9 cellular contexts compared by ENCODE assay signal in the genomic region with DNA sequence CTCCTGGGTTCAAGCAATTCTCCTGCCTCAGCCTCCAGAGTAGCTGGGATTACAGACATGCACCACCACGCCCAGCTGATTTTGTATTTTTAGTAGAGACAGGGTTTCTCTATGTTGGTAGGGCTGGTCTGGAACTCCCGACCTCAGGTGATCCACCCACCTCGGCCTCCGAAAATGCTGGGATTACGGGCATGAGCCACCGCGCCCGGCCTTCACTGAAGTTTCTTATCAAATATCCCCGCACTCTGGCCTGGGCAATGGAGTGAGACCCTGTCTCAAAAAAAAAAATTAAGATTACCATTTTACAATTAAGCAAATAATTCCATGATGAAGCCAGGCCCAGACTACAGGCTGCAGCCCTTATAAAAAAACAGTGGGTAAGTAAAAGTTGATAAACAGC. TPM values are rescaled to one million over a fixed set of nuclear protein-coding genes. Genes with fewer than 3 reads are reported as not detected.
DNase-seq lines count a peak whose midpoint lies in the region; ATAC-seq and TF ChIP-seq lines count a peak whose summit lies in the region.
"Not testable (repeated sequence)": the region's sequence is repeated elsewhere in the genome, so short reads cannot be mapped to it uniquely, and the experiment has no call there.
"Had no signal": no experiment of that assay in that cellular context is flagged by ENCODE, and none has a peak within 500 bp of the region (broad histone marks: within the 10 kb centered on the region; RNA-seq: fewer than 3 reads in every experiment).

No MANE protein-coding gene starts in this region.

- H3K9me3 Mint-ChIP-seq in activated CD8-positive, alpha-beta memory T cell treated with anti-CD3 and anti-CD28 coated beads, Interleukin-2, amount 10 ng/mL, durations not matched to agents 7 days and 5 days (ENCODE audit: low read depth), result not testable (repeated sequence)

- in situ Hi-C loops in HAP-1 (cut with MboI; ENCODE audit: low sequenced_read_pairs), result loop anchor here (10.0 to 25.0 kb wide), 2 partner anchors 194 to 997 kb away; a partner anchor contains a TSS
- in situ Hi-C loops in Panc1 (cut with HindIII; ENCODE audit: low pct_unique_long_range_greater_than_20kb, low sequenced_read_pairs), result not testable (repeated sequence)

- not testable (repeated sequence) for ATAC-seq in Panc1; activated CD8-positive, alpha-beta memory T cell treated with anti-CD3 and anti-CD28 coated beads, Interleukin-2, amount 10 ng/mL, durations not matched to agents 7 days and 5 days

- H3K4me3 ChIP-seq in BLaER1 treated with 17β-estradiol and CSF1 and Interleukin-3, amounts not matched to agents 10 nM and 100 nM, result peak overlapping the region in 7 of 10 experiments; percentile 83 to 96 (median 93); a peak in 9 of 20 replicates
- H3K4me3 ChIP-seq in HAP-1 (peak overlapping the region; percentile 84), Karpas-422 (ENCODE audit: low read length) (peak overlapping the region; percentile 97), Panc1 (ENCODE audit: low read depth in 2 of 2, low read length in 2 of 2) (peak overlapping the region; percentile 76 to 98), epithelial cell of proximal tubule (ENCODE audit: low read depth, low read length) (peak overlapping the region; percentile 99), iPS-20b (ENCODE audit: low read length) (peak overlapping the region; percentile 98), skeletal muscle satellite cell (ENCODE audit: low read length) (peak overlapping the region; percentile 87)

- TF ChIP-seq CTCF in Panc1 (IDR thresholded peaks at IDR 0.05); epithelial cell of proximal tubule (conservative IDR thresholded peaks at IDR 0.05; ENCODE audit: low read depth, low read length): not testable (repeated sequence)

- CTCF ChIA-PET in Panc1 (lab: Charles Lee), result not testable (repeated sequence)
- CTCF ChIA-PET in activated CD8-positive, alpha-beta memory T cell treated with anti-CD3 and anti-CD28 coated beads, Interleukin-2, amount 10 ng/mL, durations not matched to agents 7 days and 5 days (lab: Charles Lee), result interaction anchor here (1.6 kb wide), 1 partner anchor 23 kb away, joined by 4 read pairs; no protein-coding TSS in a partner anchor

- BruUV-seq in Panc1 (replicated peaks; lab: Mats Ljungman, UMichigan), result not testable (repeated sequence)

- peak overlapping the region in 1 of 11 experiments; percentile 97; a peak in 2 of 22 replicates for H3K27ac ChIP-seq in BLaER1 treated with 17β-estradiol and CSF1 and Interleukin-3, amounts not matched to agents 10 nM and 100 nM
- H3K27ac ChIP-seq in Karpas-422 (ENCODE audit: low read length) (peak overlapping the region; percentile 82; the same call in 1 of the 2 replicates), Panc1 (ENCODE audit: low read length) (peak overlapping the region; percentile 93)
- H3K27ac ChIP-seq in iPS-20b (ENCODE audit: low read length), result not testable (repeated sequence)

- not testable (repeated sequence) for H3K27me3 ChIP-seq in BLaER1 treated with 17β-estradiol and CSF1 and Interleukin-3, amounts not matched to agents 10 nM and 100 nM; HAP-1 (ENCODE audit: low read depth); Karpas-422 (ENCODE audit: low read length); Panc1 (ENCODE audit: control insufficient read depth, insufficient read depth, low read length); iPS-20b (ENCODE audit: insufficient read depth, low read length); skeletal muscle satellite cell (ENCODE audit: control insufficient read depth, insufficient read depth, low read length)

- POLR2A ChIA-PET in Panc1 (lab: Charles Lee), result not testable (repeated sequence)

- peaks cover 0 to 19% (median 4%) of the 10 kb centered on the region in 11 experiments; a peak in 10 of 22 replicates for H4K20me1 ChIP-seq in BLaER1 treated with 17β-estradiol and CSF1 and Interleukin-3, amounts not matched to agents 10 nM and 100 nM
- H4K20me1 ChIP-seq in Karpas-422 (ENCODE audit: insufficient read depth, low read depth, low read length), result not testable (repeated sequence)

- peak overlapping the region in 6 of 11 experiments; percentile 84 to 94 (median 92); a peak in 6 of 22 replicates for H3K9ac ChIP-seq in BLaER1 treated with 17β-estradiol and CSF1 and Interleukin-3, amounts not matched to agents 10 nM and 100 nM
- peak overlapping the region; percentile 97 for H3K9ac ChIP-seq in Karpas-422 (ENCODE audit: low read length)
- peak overlapping the region; percentile 100; the same call in 1 of the 2 replicates for H3K9ac ChIP-seq in iPS-20b (ENCODE audit: low read depth, low read length)
- H3K9ac ChIP-seq in skeletal muscle satellite cell (ENCODE audit: low read depth, low read length), result peak overlapping the region; percentile 93

- peaks cover 62% of the 10 kb centered on the region for H3K36me3 Mint-ChIP-seq in activated CD8-positive, alpha-beta memory T cell treated with anti-CD3 and anti-CD28 coated beads, Interleukin-2, amount 10 ng/mL, durations not matched to agents 7 days and 5 days

- H3K27ac Mint-ChIP-seq in activated CD8-positive, alpha-beta memory T cell treated with anti-CD3 and anti-CD28 coated beads, Interleukin-2, amount 10 ng/mL, durations not matched to agents 7 days and 5 days, result peak overlapping the region; percentile 76

- DNase-seq in HAP-1 (ENCODE audit: low spot score in 2 of 2); Karpas-422; Panc1 (ENCODE audit: low read depth, low spot score); activated CD8-positive, alpha-beta memory T cell treated with anti-CD3 and anti-CD28 coated beads, Interleukin-2, amount 10 ng/mL, durations not matched to agents 7 days and 5 days; epithelial cell of proximal tubule (ENCODE audit: low read depth): not testable (repeated sequence)

- H3K9me2 ChIP-seq in Karpas-422 (replicated peaks; ENCODE audit: insufficient read depth, low read length), result not testable (repeated sequence)

- H3K79me2 ChIP-seq in Karpas-422 (ENCODE audit: low read length), result peaks cover 92% of the 10 kb centered on the region

- H3K27me3 Mint-ChIP-seq in activated CD8-positive, alpha-beta memory T cell treated with anti-CD3 and anti-CD28 coated beads, Interleukin-2, amount 10 ng/mL, durations not matched to agents 7 days and 5 days, result not testable (repeated sequence)

- not testable (repeated sequence) for H3K9me3 ChIP-seq in BLaER1 treated with 17β-estradiol and CSF1 and Interleukin-3, amounts not matched to agents 10 nM and 100 nM (replicated peaks in 1 of 11); HAP-1; Karpas-422 (ENCODE audit: low read length); Panc1 (ENCODE audit: control insufficient read depth, insufficient read depth, low read depth, low read length); iPS-20b (ENCODE audit: insufficient read depth, low read depth, low read length); skeletal muscle satellite cell (replicated peaks; ENCODE audit: low read length)

- H2AFZ ChIP-seq in Karpas-422 (ENCODE audit: low read length), result not testable (repeated sequence)

- H3K4me1 Mint-ChIP-seq in activated CD8-positive, alpha-beta memory T cell treated with anti-CD3 and anti-CD28 coated beads, Interleukin-2, amount 10 ng/mL, durations not matched to agents 7 days and 5 days, result peaks cover 65% of the 10 kb centered on the region

- intact Hi-C loops in Panc1 (cut with micrococcal nuclease; ENCODE audit: unreplicated experiment), result not testable (repeated sequence)

- peaks cover 27 to 72% (median 60%) of the 10 kb centered on the region in 11 experiments for H3K36me3 ChIP-seq in BLaER1 treated with 17β-estradiol and CSF1 and Interleukin-3, amounts not matched to agents 10 nM and 100 nM
- H3K36me3 ChIP-seq in HAP-1 (replicated peaks), result peaks cover 59% of the 10 kb centered on the region
- peaks cover 40% of the 10 kb centered on the region for H3K36me3 ChIP-seq in Karpas-422 (ENCODE audit: insufficient read depth, low read length)
- H3K36me3 ChIP-seq in Panc1 (ENCODE audit: control insufficient read depth, insufficient read depth, low read length), result peaks cover 16% of the 10 kb centered on the region
- peaks cover 54% of the 10 kb centered on the region for H3K36me3 ChIP-seq in iPS-20b (ENCODE audit: insufficient read depth, low read depth, low read length)
- peaks cover 28% of the 10 kb centered on the region for H3K36me3 ChIP-seq in skeletal muscle satellite cell (ENCODE audit: insufficient read depth, low read length)

- not testable (repeated sequence) for H3K4me3 Mint-ChIP-seq in activated CD8-positive, alpha-beta memory T cell treated with anti-CD3 and anti-CD28 coated beads, Interleukin-2, amount 10 ng/mL, durations not matched to agents 7 days and 5 days

- peaks cover 28 to 38% (median 35%) of the 10 kb centered on the region in 10 experiments for H3K4me1 ChIP-seq in BLaER1 treated with 17β-estradiol and CSF1 and Interleukin-3, amounts not matched to agents 10 nM and 100 nM
- H3K4me1 ChIP-seq in HAP-1, result not testable (repeated sequence)
- H3K4me1 ChIP-seq in Karpas-422 (ENCODE audit: low read length) (peaks cover 25% of the 10 kb centered on the region), Panc1 (ENCODE audit: control insufficient read depth, insufficient read depth, low read length) (peaks cover 26% of the 10 kb centered on the region), iPS-20b (ENCODE audit: insufficient read depth, low read length) (peaks cover 10% of the 10 kb centered on the region; the same call in 1 of the 2 replicates), skeletal muscle satellite cell (ENCODE audit: control insufficient read depth, insufficient read depth, low read length) (peaks cover 18% of the 10 kb centered on the region)

- H3K4me2 ChIP-seq in BLaER1 treated with 17β-estradiol and CSF1 and Interleukin-3, amounts not matched to agents 10 nM and 100 nM, result peak overlapping the region in 10 of 11 experiments; percentile 81 to 95 (median 87); a peak in 21 of 22 replicates
- H3K4me2 ChIP-seq in Karpas-422 (ENCODE audit: low read depth, low read length, poor library complexity, severe bottlenecking), result peak overlapping the region; percentile 97
- peak overlapping the region; percentile 78 for H3K4me2 ChIP-seq in skeletal muscle satellite cell (ENCODE audit: low read length)

RNA-seq across cellular contexts. Expression of a gene that starts 1.6 kb away (rescaled TPM):
- 46.8 and 53.8 TPM in 2 replicates for total RNA-seq in Karpas-422 (2014; rRNA removed; shearing (Covaris generic); ENCODE audit: low replicate concordance)
- total RNA-seq in Panc1 (2021; ENCODE audit: unreplicated experiment) (115 TPM), epithelial cell of proximal tubule (83.9 and 116 TPM in 2 replicates)
- 41.1 TPM for polyA plus RNA-seq in Panc1 (2012; ENCODE audit: insufficient read length)
- 100 to 1,000 TPM; 107 to 123 TPM for total RNA-seq in activated CD8-positive, alpha-beta memory T cell treated with anti-CD3 and anti-CD28 coated beads, Interleukin-2, amount 10 ng/mL, durations not matched to agents 7 days and 5 days
- 34.2 and 38.0 TPM in 2 replicates for total RNA-seq in skeletal muscle satellite cell (2012; rRNA removed)

RNA-seq across cellular contexts. Expression of a gene that starts 2.0 kb away (rescaled TPM):
- total RNA-seq in Karpas-422 (2014; rRNA removed; shearing (Covaris generic); ENCODE audit: low replicate concordance), result 41.5 and 75.2 TPM in 2 replicates
- total RNA-seq in Panc1 (2021; ENCODE audit: unreplicated experiment) (46.3 TPM), epithelial cell of proximal tubule (21.6 and 39.4 TPM in 2 replicates)
- polyA plus RNA-seq in Panc1 (2012; ENCODE audit: insufficient read length), result 39.7 TPM
- 10 to 100 TPM; 60.0 to 82.4 TPM for total RNA-seq in activated CD8-positive, alpha-beta memory T cell treated with anti-CD3 and anti-CD28 coated beads, Interleukin-2, amount 10 ng/mL, durations not matched to agents 7 days and 5 days
- 30.2 and 34.7 TPM in 2 replicates for total RNA-seq in skeletal muscle satellite cell (2012; rRNA removed)

RNA-seq across cellular contexts. Expression of a gene that starts 21.7 kb away (rescaled TPM):
- total RNA-seq in Karpas-422 (2014; rRNA removed; shearing (Covaris generic); ENCODE audit: low replicate concordance), result not detected in 2 replicates
- total RNA-seq in Panc1 (2021; ENCODE audit: unreplicated experiment) (0.15 TPM), epithelial cell of proximal tubule (under 0.01 and 0.14 TPM in 2 replicates)
- 0.15 TPM for polyA plus RNA-seq in Panc1 (2012; ENCODE audit: insufficient read length)
- total RNA-seq in activated CD8-positive, alpha-beta memory T cell treated with anti-CD3 and anti-CD28 coated beads, Interleukin-2, amount 10 ng/mL, durations not matched to agents 7 days and 5 days, result 10 to 100 TPM; 10.9 to 21.8 TPM
- 0.87 TPM in 1 of 2 replicates, not detected in the other for total RNA-seq in skeletal muscle satellite cell (2012; rRNA removed)
- total RNA-seq: foreskin keratinocyte had no signal

RNA-seq across cellular contexts. Expression of a gene that starts 31.6 kb away (rescaled TPM):
- total RNA-seq in Karpas-422 (2014; rRNA removed; shearing (Covaris generic); ENCODE audit: low replicate concordance), result not detected in 2 replicates
- total RNA-seq in Panc1 (2021; ENCODE audit: unreplicated experiment) (10.8 TPM), epithelial cell of proximal tubule (27.1 and 27.2 TPM in 2 replicates)
- 13.7 TPM for polyA plus RNA-seq in Panc1 (2012; ENCODE audit: insufficient read length)
- 1 to 10 TPM; 2.4 to 3.5 TPM for total RNA-seq in activated CD8-positive, alpha-beta memory T cell treated with anti-CD3 and anti-CD28 coated beads, Interleukin-2, amount 10 ng/mL, durations not matched to agents 7 days and 5 days
- 23.4 and 32.4 TPM in 2 replicates for total RNA-seq in skeletal muscle satellite cell (2012; rRNA removed)

Comparison
In these comparisons a context has a peak if more than half of its experiments do, and no peak if none do; other contexts are left out.
1. RNA of a gene that starts 21.7 kb away (total RNA-seq): 10.9 to 21.8 TPM in activated CD8-positive, alpha-beta memory T cell treated with anti-CD3 and anti-CD28 coated beads, Interleukin-2, amount 10 ng/mL, durations not matched to agents 7 days and 5 days; 0.15 TPM in Panc1 (single experiment), not detected in Karpas-422 and under 0.01 to 0.14 TPM in epithelial cell of proximal tubule; every median in the first group is over 10 times any median in the second.
2. Peak in every context shown above with its lines, with median percentiles within 50 percentile points of each other: H3K4me2 ChIP-seq, H3K4me3 ChIP-seq and H3K9ac ChIP-seq.